1 cellular context compared by ENCODE assay signal in the genomic region with DNA sequence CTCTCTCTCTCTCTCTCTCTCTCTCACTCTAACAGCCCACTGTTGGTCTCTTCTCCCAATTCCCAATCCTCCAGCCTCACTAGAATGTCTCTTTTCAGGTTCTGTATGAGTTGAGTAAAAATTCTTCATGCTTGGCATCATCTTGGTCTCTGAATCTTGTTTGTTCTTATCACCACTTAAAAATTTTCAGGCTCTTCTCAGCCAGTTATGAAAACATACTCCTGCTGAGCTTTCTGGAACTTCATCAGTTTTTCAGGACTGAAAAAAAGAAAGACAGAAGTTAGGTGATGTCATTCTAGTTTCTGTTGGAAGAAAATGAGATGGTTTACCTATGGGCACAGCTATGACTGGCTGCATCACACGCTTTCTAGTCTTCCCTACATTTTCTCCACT.
TF ChIP-seq lines count a peak whose summit lies in the region.

No MANE protein-coding gene starts in this region.

TF ChIP-seq in GM23338, 12 proteins besides CTCF, POLR2A, EP300 and RAD21 (continued from another document):
- TF ChIP-seq, protein P1, sequence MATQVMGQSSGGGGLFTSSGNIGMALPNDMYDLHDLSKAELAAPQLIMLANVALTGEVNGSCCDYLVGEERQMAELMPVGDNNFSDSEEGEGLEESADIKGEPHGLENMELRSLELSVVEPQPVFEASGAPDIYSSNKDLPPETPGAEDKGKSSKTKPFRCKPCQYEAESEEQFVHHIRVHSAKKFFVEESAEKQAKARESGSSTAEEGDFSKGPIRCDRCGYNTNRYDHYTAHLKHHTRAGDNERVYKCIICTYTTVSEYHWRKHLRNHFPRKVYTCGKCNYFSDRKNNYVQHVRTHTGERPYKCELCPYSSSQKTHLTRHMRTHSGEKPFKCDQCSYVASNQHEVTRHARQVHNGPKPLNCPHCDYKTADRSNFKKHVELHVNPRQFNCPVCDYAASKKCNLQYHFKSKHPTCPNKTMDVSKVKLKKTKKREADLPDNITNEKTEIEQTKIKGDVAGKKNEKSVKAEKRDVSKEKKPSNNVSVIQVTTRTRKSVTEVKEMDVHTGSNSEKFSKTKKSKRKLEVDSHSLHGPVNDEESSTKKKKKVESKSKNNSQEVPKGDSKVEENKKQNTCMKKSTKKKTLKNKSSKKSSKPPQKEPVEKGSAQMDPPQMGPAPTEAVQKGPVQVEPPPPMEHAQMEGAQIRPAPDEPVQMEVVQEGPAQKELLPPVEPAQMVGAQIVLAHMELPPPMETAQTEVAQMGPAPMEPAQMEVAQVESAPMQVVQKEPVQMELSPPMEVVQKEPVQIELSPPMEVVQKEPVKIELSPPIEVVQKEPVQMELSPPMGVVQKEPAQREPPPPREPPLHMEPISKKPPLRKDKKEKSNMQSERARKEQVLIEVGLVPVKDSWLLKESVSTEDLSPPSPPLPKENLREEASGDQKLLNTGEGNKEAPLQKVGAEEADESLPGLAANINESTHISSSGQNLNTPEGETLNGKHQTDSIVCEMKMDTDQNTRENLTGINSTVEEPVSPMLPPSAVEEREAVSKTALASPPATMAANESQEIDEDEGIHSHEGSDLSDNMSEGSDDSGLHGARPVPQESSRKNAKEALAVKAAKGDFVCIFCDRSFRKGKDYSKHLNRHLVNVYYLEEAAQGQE (IDR thresholded peaks at IDR 0.05; ENCODE audit: unreplicated experiment) = no peak
- TF ChIP-seq CREB1 (CRISPR knock-in tag; IDR thresholded peaks at IDR 0.05; ENCODE audit: low read depth) (no peak), ZNF114 (CRISPR knock-in tag; IDR thresholded peaks at IDR 0.05) (no peak), POLR2AphosphoS5 (IDR thresholded peaks at IDR 0.05; ENCODE audit: low read depth) (no peak)
- TF ChIP-seq, protein P2, sequence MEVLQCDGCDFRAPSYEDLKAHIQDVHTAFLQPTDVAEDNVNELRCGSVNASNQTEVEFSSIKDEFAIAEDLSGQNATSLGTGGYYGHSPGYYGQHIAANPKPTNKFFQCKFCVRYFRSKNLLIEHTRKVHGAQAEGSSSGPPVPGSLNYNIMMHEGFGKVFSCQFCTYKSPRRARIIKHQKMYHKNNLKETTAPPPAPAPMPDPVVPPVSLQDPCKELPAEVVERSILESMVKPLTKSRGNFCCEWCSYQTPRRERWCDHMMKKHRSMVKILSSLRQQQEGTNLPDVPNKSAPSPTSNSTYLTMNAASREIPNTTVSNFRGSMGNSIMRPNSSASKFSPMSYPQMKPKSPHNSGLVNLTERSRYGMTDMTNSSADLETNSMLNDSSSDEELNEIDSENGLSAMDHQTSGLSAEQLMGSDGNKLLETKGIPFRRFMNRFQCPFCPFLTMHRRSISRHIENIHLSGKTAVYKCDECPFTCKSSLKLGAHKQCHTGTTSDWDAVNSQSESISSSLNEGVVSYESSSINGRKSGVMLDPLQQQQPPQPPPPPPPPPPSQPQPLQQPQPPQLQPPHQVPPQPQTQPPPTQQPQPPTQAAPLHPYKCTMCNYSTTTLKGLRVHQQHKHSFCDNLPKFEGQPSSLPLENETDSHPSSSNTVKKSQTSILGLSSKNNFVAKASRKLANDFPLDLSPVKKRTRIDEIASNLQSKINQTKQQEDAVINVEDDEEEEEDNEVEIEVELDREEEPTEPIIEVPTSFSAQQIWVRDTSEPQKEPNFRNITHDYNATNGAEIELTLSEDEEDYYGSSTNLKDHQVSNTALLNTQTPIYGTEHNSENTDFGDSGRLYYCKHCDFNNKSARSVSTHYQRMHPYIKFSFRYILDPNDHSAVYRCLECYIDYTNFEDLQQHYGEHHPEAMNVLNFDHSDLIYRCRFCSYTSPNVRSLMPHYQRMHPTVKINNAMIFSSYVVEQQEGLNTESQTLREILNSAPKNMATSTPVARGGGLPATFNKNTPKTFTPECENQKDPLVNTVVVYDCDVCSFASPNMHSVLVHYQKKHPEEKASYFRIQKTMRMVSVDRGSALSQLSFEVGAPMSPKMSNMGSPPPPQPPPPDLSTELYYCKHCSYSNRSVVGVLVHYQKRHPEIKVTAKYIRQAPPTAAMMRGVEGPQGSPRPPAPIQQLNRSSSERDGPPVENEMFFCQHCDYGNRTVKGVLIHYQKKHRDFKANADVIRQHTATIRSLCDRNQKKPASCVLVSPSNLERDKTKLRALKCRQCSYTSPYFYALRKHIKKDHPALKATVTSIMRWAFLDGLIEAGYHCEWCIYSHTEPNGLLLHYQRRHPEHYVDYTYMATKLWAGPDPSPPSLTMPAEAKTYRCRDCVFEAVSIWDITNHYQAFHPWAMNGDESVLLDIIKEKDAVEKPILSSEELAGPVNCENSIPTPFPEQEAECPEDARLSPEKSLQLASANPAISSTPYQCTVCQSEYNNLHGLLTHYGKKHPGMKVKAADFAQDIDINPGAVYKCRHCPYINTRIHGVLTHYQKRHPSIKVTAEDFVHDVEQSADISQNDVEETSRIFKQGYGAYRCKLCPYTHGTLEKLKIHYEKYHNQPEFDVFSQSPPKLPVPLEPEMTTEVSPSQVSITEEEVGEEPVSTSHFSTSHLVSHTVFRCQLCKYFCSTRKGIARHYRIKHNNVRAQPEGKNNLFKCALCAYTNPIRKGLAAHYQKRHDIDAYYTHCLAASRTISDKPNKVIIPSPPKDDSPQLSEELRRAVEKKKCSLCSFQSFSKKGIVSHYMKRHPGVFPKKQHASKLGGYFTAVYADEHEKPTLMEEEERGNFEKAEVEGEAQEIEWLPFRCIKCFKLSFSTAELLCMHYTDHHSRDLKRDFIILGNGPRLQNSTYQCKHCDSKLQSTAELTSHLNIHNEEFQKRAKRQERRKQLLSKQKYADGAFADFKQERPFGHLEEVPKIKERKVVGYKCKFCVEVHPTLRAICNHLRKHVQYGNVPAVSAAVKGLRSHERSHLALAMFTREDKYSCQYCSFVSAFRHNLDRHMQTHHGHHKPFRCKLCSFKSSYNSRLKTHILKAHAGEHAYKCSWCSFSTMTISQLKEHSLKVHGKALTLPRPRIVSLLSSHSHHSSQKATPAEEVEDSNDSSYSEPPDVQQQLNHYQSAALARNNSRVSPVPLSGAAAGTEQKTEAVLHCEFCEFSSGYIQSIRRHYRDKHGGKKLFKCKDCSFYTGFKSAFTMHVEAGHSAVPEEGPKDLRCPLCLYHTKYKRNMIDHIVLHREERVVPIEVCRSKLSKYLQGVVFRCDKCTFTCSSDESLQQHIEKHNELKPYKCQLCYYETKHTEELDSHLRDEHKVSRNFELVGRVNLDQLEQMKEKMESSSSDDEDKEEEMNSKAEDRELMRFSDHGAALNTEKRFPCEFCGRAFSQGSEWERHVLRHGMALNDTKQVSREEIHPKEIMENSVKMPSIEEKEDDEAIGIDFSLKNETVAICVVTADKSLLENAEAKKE (CRISPR knock-in tag; IDR thresholded peaks at IDR 0.05) = no peak
TF ChIP-seq in GM23338: peak in this region for 0.
